Comparison of ENCODE assay signal across 8 cellular contexts in the genomic region with DNA sequence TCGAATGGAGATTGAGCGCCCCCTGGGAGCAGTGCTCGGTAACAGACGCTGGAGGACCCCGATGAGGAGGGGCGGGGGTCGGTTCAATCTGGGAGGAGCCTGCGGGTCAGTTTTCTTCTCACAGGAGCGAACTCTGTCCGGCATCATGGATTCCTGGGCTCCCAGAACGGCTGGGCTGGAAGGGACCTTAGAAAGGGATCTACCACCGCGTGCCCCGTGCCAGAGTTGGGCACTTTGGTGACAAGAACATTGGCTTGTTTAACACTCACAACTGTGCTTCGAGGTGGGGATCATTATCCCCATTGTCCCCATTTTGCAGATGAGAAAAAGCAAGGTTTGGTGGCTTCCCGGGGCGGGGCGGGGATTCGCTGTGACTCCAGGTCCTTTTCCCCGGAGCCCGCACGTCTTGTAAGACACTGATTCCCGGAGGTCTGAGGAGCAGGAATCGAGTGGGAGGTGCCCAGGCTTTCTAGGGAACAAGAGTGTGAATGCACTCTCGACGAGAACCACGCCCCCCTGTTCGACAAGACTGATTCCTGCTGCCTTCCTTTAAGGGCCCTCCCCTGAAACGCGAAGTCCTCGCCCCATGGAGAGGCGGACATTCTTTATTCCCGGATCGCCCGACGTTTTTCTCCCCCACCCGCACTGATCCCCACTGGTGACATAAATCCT. TPM values are rescaled to one million over a fixed set of nuclear protein-coding genes. Genes with fewer than 3 reads are reported as not detected.
DNase-seq lines count a peak whose midpoint lies in the region; TF ChIP-seq lines count a peak whose summit lies in the region.

No MANE protein-coding gene starts in this region.

- intact Hi-C loops in cardiac septum (cut with DNase I) = loop anchor here (1.0 to 5.0 kb wide), 4 partner anchors 25 to 265 kb away; a partner anchor contains a TSS
- intact Hi-C loops in tibial artery (cut with DNase I; ENCODE audit: low total_unique reads) = loop anchor here (2.0 to 5.0 kb wide), 2 partner anchors 27 to 80 kb away; a partner anchor contains a TSS

- H2BK12ac ChIP-seq in trophoblast cell (ENCODE audit: low read length) = no peak overlapping the region

- H3K9me3 ChIP-seq in SU-DHL-6 (ENCODE audit: insufficient read depth, low read length) = no peaks in the 10 kb centered on the region
- no peaks in the 10 kb centered on the region for H3K9me3 ChIP-seq in adipocyte (ENCODE audit: control insufficient read depth, low read length)
- no peaks in the 10 kb centered on the region for H3K9me3 ChIP-seq in trophoblast cell (ENCODE audit: insufficient read depth, low read depth, low read length)
- H3K9me3 ChIP-seq in tibial artery = no peaks in the 10 kb centered on the region

- H3K79me2 ChIP-seq in SU-DHL-6 (ENCODE audit: insufficient read depth, low read length) (no peaks in the 10 kb centered on the region), trophoblast cell (ENCODE audit: control insufficient read depth, insufficient read depth, low read length, poor library complexity) (peaks cover 9% of the 10 kb centered on the region)

- H3K27ac ChIP-seq in SU-DHL-6 (ENCODE audit: low read depth, low read length) (peak overlapping the region; percentile 17; the same call in 1 of the 2 replicates), trophoblast cell (ENCODE audit: low read depth, low read length) (peak overlapping the region; percentile 75), tibial artery (peak overlapping the region; percentile 77 to 80)

- peak overlapping the region; percentile 65 for H3K4me3 ChIP-seq in AG04449 (ENCODE audit: low read depth, low read length)
- peak overlapping the region; percentile 59 for H3K4me3 ChIP-seq in SU-DHL-6 (ENCODE audit: insufficient read depth, low read length, poor library complexity, severe bottlenecking)
- H3K4me3 ChIP-seq in adipocyte (ENCODE audit: low read length) = peak overlapping the region; percentile 89
- H3K4me3 ChIP-seq in trophoblast cell (ENCODE audit: low read depth, low read length) = peak overlapping the region; percentile 75
- H3K4me3 ChIP-seq in tibial artery = peak overlapping the region; percentile 82 to 97

- H3F3A ChIP-seq in SU-DHL-6 (ENCODE audit: insufficient read depth) = 0 out of 2 replicates have a peak, but pooled peaks cover 3% of the 10 kb centered on the region

- CTCF ChIA-PET in AG04449 (lab: Yijun Ruan, JAX) = interaction anchor here (0.6 to 5.8 kb wide), 8 partner anchors 14 to 116 kb away, joined by 3 to 77 read pairs (median 3); no protein-coding TSS in a partner anchor

- peak overlapping the region; percentile 77 for H3K4ac ChIP-seq in trophoblast cell (ENCODE audit: low read depth, low read length)

- H2AFZ ChIP-seq in SU-DHL-6 (ENCODE audit: low read depth, low read length, severe bottlenecking) (peak overlapping the region; percentile 64), trophoblast cell (ENCODE audit: insufficient read depth, low read length, poor library complexity) (peak overlapping the region; percentile 67)

- H3K9ac ChIP-seq in SU-DHL-6 (ENCODE audit: low read length) (peak overlapping the region; percentile 47), adipocyte (ENCODE audit: low read length) (peak overlapping the region; percentile 84), trophoblast cell (ENCODE audit: low read length) (peak overlapping the region; percentile 69)

- H3K4me2 ChIP-seq in SU-DHL-6 (ENCODE audit: low read depth, low read length, poor library complexity, severe bottlenecking) (peak overlapping the region; percentile 77), trophoblast cell (ENCODE audit: low read length) (peak overlapping the region; percentile 83)

- peak overlapping the region; percentile 52 for H2AK5ac ChIP-seq in trophoblast cell (ENCODE audit: low read length)

- H4K20me1 ChIP-seq in SU-DHL-6 (ENCODE audit: low read depth, low read length) = no peaks in the 10 kb centered on the region

- peak overlapping the region; percentile 65 for H2BK5ac ChIP-seq in trophoblast cell (ENCODE audit: low read depth, low read length, poor library complexity)

- no peaks in the 10 kb centered on the region for H3K9me2 ChIP-seq in SU-DHL-6 (replicated peaks; ENCODE audit: insufficient read depth, low read length)

- H4K12ac ChIP-seq in trophoblast cell (ENCODE audit: low read depth, low read length) = peak overlapping the region; percentile 94

- H3K14ac ChIP-seq in trophoblast cell (ENCODE audit: low read length) = peak overlapping the region; percentile 87

- peaks cover 5% of the 10 kb centered on the region for H3K4me1 ChIP-seq in adipocyte (ENCODE audit: control insufficient read depth, insufficient read depth, low read length)
- peaks cover 4 to 5% of the 10 kb centered on the region in 2 experiments for H3K4me1 ChIP-seq in trophoblast cell (ENCODE audit: control insufficient read depth in 1 of 2, insufficient read depth in 2 of 2, low read length in 2 of 2)
- peaks cover 0 to 26% (median 19%) of the 10 kb centered on the region in 4 donors for H3K4me1 ChIP-seq in tibial artery

- H3K36me3 ChIP-seq in SU-DHL-6 (ENCODE audit: low read length) (no peaks in the 10 kb centered on the region), adipocyte (ENCODE audit: control insufficient read depth, insufficient read depth, low read length, severe bottlenecking) (peaks cover 4% of the 10 kb centered on the region), trophoblast cell (ENCODE audit: control insufficient read depth in 1 of 2, insufficient read depth in 2 of 2, low read length in 2 of 2) (peaks cover 12 to 15% of the 10 kb centered on the region in 2 experiments), tibial artery (peaks cover 0 to 13% (median 0%) of the 10 kb centered on the region in 3 donors)

- no peak overlapping the region for H3K23ac ChIP-seq in trophoblast cell (ENCODE audit: low read length)

- peak overlapping the region; percentile 64 for H2BK120ac ChIP-seq in trophoblast cell (ENCODE audit: insufficient read depth, low read length, poor library complexity)

- H3K79me1 ChIP-seq in trophoblast cell (ENCODE audit: low read length) = peaks cover 17% of the 10 kb centered on the region

- no CpG with 5 or more reads among the region's 37 CpGs for WGBS in trophoblast cell (ENCODE audit: extremely low coverage, insufficient coverage, insufficient read length)

- DNase-seq in AG04449 (ENCODE audit: low read depth, low spot score) (peak; percentile 45), GM19238 (ENCODE audit: insufficient read length, low spot score) (peak; percentile 66), NCI-H1105 treated with DMSO at 0.1 percent for 48 hours (lab: John Stamatoyannopoulos, UW) (peak; percentile 85), adipocyte (ENCODE audit: low read depth) (peak; percentile 96), cardiac septum (ENCODE audit: low spot score) (peak; percentile 94), trophoblast cell (peak; percentile 95 to 97), tibial artery (peak; percentile 91 to 92)

- POLR2A ChIA-PET in AG04449 (lab: Yijun Ruan, JAX) = interaction anchor here (0.5 to 0.6 kb wide), 2 partner anchors 26 to 161 kb away, joined by 3 read pairs; no protein-coding TSS in a partner anchor

- H3K27me3 ChIP-seq in SU-DHL-6 (ENCODE audit: low read length) (no peaks in the 10 kb centered on the region), adipocyte (replicated peaks; ENCODE audit: control insufficient read depth, insufficient read depth, low read length) (no peaks in the 10 kb centered on the region), trophoblast cell (ENCODE audit: insufficient read depth, low read length) (no peaks in the 10 kb centered on the region), tibial artery (no peaks in the 10 kb centered on the region)

- H4K91ac ChIP-seq in trophoblast cell (ENCODE audit: low read depth, low read length) = peak overlapping the region; percentile 88

- H4K8ac ChIP-seq in trophoblast cell (ENCODE audit: low read depth, low read length) = peak overlapping the region; percentile 87

- H3K18ac ChIP-seq in trophoblast cell (ENCODE audit: low read length) = peak overlapping the region; percentile 92

- peak; percentile 90 for TF ChIP-seq CTCF in AG04449 (IDR thresholded peaks at IDR 0.05; ENCODE audit: insufficient read depth, low read length, missing control alignments)
- TF ChIP-seq CTCF in SU-DHL-6 (IDR thresholded peaks at IDR 0.05; ENCODE audit: insufficient read depth, low read length, poor library complexity, severe bottlenecking) = peak; percentile 94
- TF ChIP-seq CTCF in tibial artery (IDR thresholded peaks at IDR 0.05) = peak; percentile 85 to 92

RNA-seq across cellular contexts. Expression of a gene that starts 1.5 kb away (rescaled TPM):
- total RNA-seq in cardiac septum = 8.0 TPM
- 36.4 and 36.8 TPM in 2 replicates for polyA plus RNA-seq in trophoblast cell (2013)

RNA-seq across cellular contexts. Expression of a gene that starts 25.5 kb away (rescaled TPM):
- 17.7 TPM for total RNA-seq in cardiac septum
- polyA plus RNA-seq in trophoblast cell (2013) = 6.0 and 6.4 TPM in 2 replicates

RNA-seq across cellular contexts. Expression of a gene that starts 27.0 kb away (rescaled TPM):
- 9.5 TPM for total RNA-seq in cardiac septum
- polyA plus RNA-seq in trophoblast cell (2013) = 14.3 and 15.9 TPM in 2 replicates

RNA-seq across cellular contexts. Expression of a gene that starts 28.0 kb away (rescaled TPM):
- 27.6 TPM for total RNA-seq in cardiac septum
- polyA plus RNA-seq in trophoblast cell (2013) = 28.8 TPM in 2 replicates

RNA-seq across cellular contexts. Expression of a gene that starts 35.7 kb away (rescaled TPM):
- total RNA-seq in cardiac septum = 9.6 TPM
- polyA plus RNA-seq in trophoblast cell (2013) = 14.9 and 15.0 TPM in 2 replicates

Comparison
In these comparisons a context has a peak if more than half of its experiments do, and no peak if none do; other contexts are left out.
1. Peak in every context shown above with its lines: DNase-seq, H3K4me3 ChIP-seq and H3K27ac ChIP-seq.
2. DNase-seq: peak in every context shown above with its lines; median percentile 96 in adipocyte; 96 in trophoblast cell; 94 in cardiac septum; 92 in tibial artery; 85 in NCI-H1105 treated with DMSO at 0.1 percent for 48 hours; 66 in GM19238; 45 in AG04449.
3. H3K27ac ChIP-seq: peak in every context shown above with its lines; median percentile 78 in tibial artery; 75 in trophoblast cell; 17 in SU-DHL-6.